ENCODE assay signal across 1 cellular context in the genomic region with DNA sequence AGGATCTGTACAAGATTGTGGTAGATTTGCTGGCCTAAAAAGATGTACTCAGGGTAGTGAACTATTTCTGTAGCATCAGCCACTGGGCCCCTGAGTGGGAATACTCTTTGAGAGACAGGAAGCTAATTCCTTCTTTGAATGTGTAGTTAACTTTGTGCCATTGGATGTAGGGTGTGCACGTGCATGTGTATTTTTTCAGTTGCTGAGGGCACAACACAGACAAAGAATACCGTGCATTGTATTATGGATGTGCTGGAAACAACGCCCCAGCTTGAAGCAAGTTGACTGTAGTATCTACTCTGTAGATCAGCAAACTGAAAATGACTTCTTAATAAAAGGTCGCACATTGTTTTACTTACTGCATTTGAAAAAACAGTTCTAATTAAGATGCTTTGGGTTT.
TF ChIP-seq lines count a peak whose summit lies in the region.

No MANE protein-coding gene starts in this region.

TF ChIP-seq in A549, 52 proteins besides CTCF, POLR2A, EP300 and RAD21 (continued from another document):
- TF ChIP-seq, protein P1, sequence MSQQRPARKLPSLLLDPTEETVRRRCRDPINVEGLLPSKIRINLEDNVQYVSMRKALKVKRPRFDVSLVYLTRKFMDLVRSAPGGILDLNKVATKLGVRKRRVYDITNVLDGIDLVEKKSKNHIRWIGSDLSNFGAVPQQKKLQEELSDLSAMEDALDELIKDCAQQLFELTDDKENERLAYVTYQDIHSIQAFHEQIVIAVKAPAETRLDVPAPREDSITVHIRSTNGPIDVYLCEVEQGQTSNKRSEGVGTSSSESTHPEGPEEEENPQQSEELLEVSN (IDR thresholded peaks at IDR 0.05; ENCODE audit: borderline replicate concordance, low read depth): no peak
- no peak for TF ChIP-seq SMC3 (IDR thresholded peaks at IDR 0.05)
- TF ChIP-seq HOXA7 (CRISPR knock-in tag; IDR thresholded peaks at IDR 0.05): peak; percentile 40; the same call in 1 of the 2 replicates
- TF ChIP-seq EHF (CRISPR knock-in tag; IDR thresholded peaks at IDR 0.05): no peak
